ENCODE assay signal across 30 cellular contexts in genomic region chr4:80226091-80226490, GRCh38. TPM values are rescaled to one million over a fixed set of nuclear protein-coding genes. Genes with fewer than 3 reads are reported as not detected.
"Had no signal": no experiment of that assay in that cellular context is flagged by ENCODE, and none has a peak within 500 bp of the region (broad histone marks: within the 10 kb centered on the region; RNA-seq: fewer than 3 reads in every experiment).

No MANE protein-coding gene starts in this region.

- H3K9me3 ChIP-seq: heart right ventricle, neutrophil, ovary, sigmoid colon, upper lobe of right lung had no signal

- H3K4me3 Mint-ChIP-seq: activated CD8-positive, alpha-beta T cell treated with anti-CD3 and anti-CD28 coated beads for 36 hours; activated T-cell treated with anti-CD3 and anti-CD28 coated beads, Interleukin-2, amount 50 U/mL, for 4 hours; activated T-helper 17 cell treated with anti-CD3 and anti-CD28 coated beads, Interleukin-2, amount 50 U/mL, for 72 hours; central memory CD8-positive, alpha-beta T cell; dendritic cell treated with granulocyte-macrophage colony-stimulating factor and Interleukin-4, amounts not matched to agents 40 ng/mL and 50 ng/mL, for 4 days; endodermal cell; mesothelial cell of epicardium; naive B cell; nephron progenitor cell; stimulated activated effector memory CD8-positive, alpha-beta T cell treated with anti-CD3 and anti-CD28 coated beads, Interleukin-12 subunit alpha, Interleukin-12 subunit beta, amount 100 ng/mL, for 72 hours; stimulated activated naive CD8-positive, alpha-beta T cell treated with anti-CD3 and anti-CD28 coated beads, Interleukin-15, Interleukin-2, amounts not matched to agents 100 ng/mL and 50 ng/mL, for 24 hours; T-helper 17 cell; WTC11 had no signal

- ATAC-seq: activated CD8-positive, alpha-beta T cell treated with anti-CD3 and anti-CD28 coated beads for 36 hours; activated T-cell treated with anti-CD3 and anti-CD28 coated beads, Interleukin-2, amount 50 U/mL, for 4 hours; activated T-helper 17 cell treated with anti-CD3 and anti-CD28 coated beads, Interleukin-2, amount 50 U/mL, for 72 hours; esophagus mucosa; heart right ventricle; stimulated activated effector memory CD8-positive, alpha-beta T cell treated with anti-CD3 and anti-CD28 coated beads, Interleukin-12 subunit alpha, Interleukin-12 subunit beta, amount 100 ng/mL, for 72 hours; T-helper 17 cell; upper lobe of right lung; WTC11 had no signal

- H3K4me1 ChIP-seq: foreskin keratinocyte, heart right ventricle, sigmoid colon, upper lobe of right lung had no signal

- H3K27me3 Mint-ChIP-seq: dendritic cell treated with granulocyte-macrophage colony-stimulating factor and Interleukin-4, amounts not matched to agents 40 ng/mL and 50 ng/mL, for 4 days had no signal

- H3K4me1 Mint-ChIP-seq: activated T-helper 17 cell treated with anti-CD3 and anti-CD28 coated beads, Interleukin-2, amount 50 U/mL, for 72 hours; central memory CD8-positive, alpha-beta T cell; endodermal cell; mesothelial cell of epicardium; nephron progenitor cell; stimulated activated effector memory CD8-positive, alpha-beta T cell treated with anti-CD3 and anti-CD28 coated beads, Interleukin-12 subunit alpha, Interleukin-12 subunit beta, amount 100 ng/mL, for 72 hours; WTC11 had no signal

- H3K27me3 ChIP-seq: foreskin keratinocyte, neutrophil, ovary, sigmoid colon had no signal

- H3K27ac ChIP-seq: foreskin keratinocyte, heart right ventricle, neutrophil, ovary, sigmoid colon, upper lobe of right lung had no signal

- H3K36me3 Mint-ChIP-seq: mesothelial cell of epicardium; naive B cell; stimulated activated effector memory CD8-positive, alpha-beta T cell treated with anti-CD3 and anti-CD28 coated beads, Interleukin-12 subunit alpha, Interleukin-12 subunit beta, amount 100 ng/mL, for 72 hours; WTC11 had no signal

- H3K36me3 ChIP-seq: heart right ventricle, neutrophil, ovary, sigmoid colon, upper lobe of right lung had no signal

- H3K4me3 ChIP-seq: heart right ventricle, ovary, sigmoid colon, upper lobe of right lung had no signal

- DNase-seq: activated CD4-positive, alpha-beta T cell treated with anti-CD3 and anti-CD28 coated beads for 1 hour; activated CD4-positive, alpha-beta T cell treated with anti-CD3 and anti-CD28 coated beads, Interleukin-2, amount 50 U/mL, for 1 hour; activated CD8-positive, alpha-beta T cell treated with anti-CD3 and anti-CD28 coated beads for 36 hours; activated gamma-delta T cell treated with Interleukin-2 at 50 U/mL for 16 hours; activated naive CD4-positive, alpha-beta T cell treated with anti-CD3 and anti-CD28 coated beads, Interleukin-2, amount 50 U/mL, for 16 hours; activated T-cell treated with anti-CD3 and anti-CD28 coated beads, Interleukin-2, amount 50 U/mL, for 4 hours; amygdala; endodermal cell; heart right ventricle; naive B cell; nephron progenitor cell; ovary; sigmoid colon; small intestine; stimulated activated CD4-positive, alpha-beta T cell treated with anti-CD3 and anti-CD28 coated beads, Interleukin-4, amount 100 ng/mL, for 24 hours; substantia nigra; T-helper 17 cell; T1000; upper lobe of right lung had no signal

- H3K9me3 Mint-ChIP-seq: activated CD8-positive, alpha-beta T cell treated with anti-CD3 and anti-CD28 coated beads for 36 hours; activated T-cell treated with anti-CD3 and anti-CD28 coated beads, Interleukin-2, amount 50 U/mL, for 4 hours; activated T-helper 17 cell treated with anti-CD3 and anti-CD28 coated beads, Interleukin-2, amount 50 U/mL, for 72 hours; central memory CD8-positive, alpha-beta T cell; dendritic cell treated with granulocyte-macrophage colony-stimulating factor and Interleukin-4, amounts not matched to agents 40 ng/mL and 50 ng/mL, for 4 days; endodermal cell; mesothelial cell of epicardium; naive B cell; nephron progenitor cell; stimulated activated effector memory CD8-positive, alpha-beta T cell treated with anti-CD3 and anti-CD28 coated beads, Interleukin-12 subunit alpha, Interleukin-12 subunit beta, amount 100 ng/mL, for 72 hours; stimulated activated naive CD8-positive, alpha-beta T cell treated with anti-CD3 and anti-CD28 coated beads, Interleukin-15, Interleukin-2, amounts not matched to agents 100 ng/mL and 50 ng/mL, for 24 hours; WTC11 had no signal

- H3K27ac Mint-ChIP-seq: activated CD8-positive, alpha-beta T cell treated with anti-CD3 and anti-CD28 coated beads for 36 hours; activated T-helper 17 cell treated with anti-CD3 and anti-CD28 coated beads, Interleukin-2, amount 50 U/mL, for 72 hours; dendritic cell treated with granulocyte-macrophage colony-stimulating factor and Interleukin-4, amounts not matched to agents 40 ng/mL and 50 ng/mL, for 4 days; endodermal cell; mesothelial cell of epicardium; naive B cell; nephron progenitor cell; progenitor cell of endocrine pancreas; stimulated activated effector memory CD8-positive, alpha-beta T cell treated with anti-CD3 and anti-CD28 coated beads, Interleukin-12 subunit alpha, Interleukin-12 subunit beta, amount 100 ng/mL, for 72 hours; stimulated activated naive CD8-positive, alpha-beta T cell treated with anti-CD3 and anti-CD28 coated beads, Interleukin-15, Interleukin-2, amounts not matched to agents 100 ng/mL and 50 ng/mL, for 24 hours; T-helper 17 cell; WTC11 had no signal

RNA-seq across cellular contexts. Expression of gene PRDM8, which starts 28.8 kb away (rescaled TPM):
- total RNA-seq: endodermal cell, WTC11 had no signal

RNA-seq across cellular contexts. Expression of gene FGF5, which starts 40.4 kb away (rescaled TPM):
- total RNA-seq: activated CD8-positive, alpha-beta T cell treated with anti-CD3 and anti-CD28 coated beads for 36 hours; activated T-cell treated with anti-CD3 and anti-CD28 coated beads, Interleukin-2, amount 50 U/mL, for 4 hours; activated T-helper 17 cell treated with anti-CD3 and anti-CD28 coated beads, Interleukin-2, amount 50 U/mL, for 72 hours; esophagus mucosa; upper lobe of right lung; WTC11 had no signal
